20 cellular contexts compared by ENCODE assay signal in genomic region chr7:48847896-48848295, GRCh38.
DNase-seq lines count a peak whose midpoint lies in the region; ATAC-seq, FAIRE-seq and TF ChIP-seq lines count a peak whose summit lies in the region.
"Had no signal": no experiment of that assay in that cellular context is flagged by ENCODE, and none has a peak within 500 bp of the region (broad histone marks: within the 10 kb centered on the region; RNA-seq: fewer than 3 reads in every experiment).

No MANE protein-coding gene starts in this region.

- no peak for TF ChIP-seq POLR2A in spleen (IDR thresholded peaks at IDR 0.05)

- intact Hi-C loops in aorta (cut with DNase I) = no loop called here
- intact Hi-C loops in spleen (cut with DNase I; ENCODE audit: low total_unique reads) = no loop called here

- H3K27ac ChIP-seq in SK-N-SH (ENCODE audit: low read depth in 2 of 2, low read length in 1 of 2) = no peak overlapping the region
- H3K27ac ChIP-seq in astrocyte (ENCODE audit: low read depth, low read length) = no peak overlapping the region
- no peak overlapping the region for H3K27ac ChIP-seq in osteoblast (ENCODE audit: low read depth, low read length)
- H3K27ac ChIP-seq in aorta (ENCODE audit: low read depth in 1 of 2, low read length in 2 of 2) = no peak overlapping the region
- H3K27ac ChIP-seq in spleen = no peak overlapping the region

- H3K4me1 Mint-ChIP-seq in astrocyte (ENCODE audit: low read depth, unreplicated experiment) (no peaks in the 10 kb centered on the region), nephron progenitor cell (no peaks in the 10 kb centered on the region)
- H3K4me1 Mint-ChIP-seq: CD4-positive, CD25-positive, alpha-beta regulatory T cell; CD8-positive, alpha-beta memory T cell; IgD-negative memory B cell had no signal

- no peak overlapping the region for H3K9ac ChIP-seq in SK-N-SH
- no peak overlapping the region for H3K9ac ChIP-seq in astrocyte (ENCODE audit: low read length)

- H3K4me1 ChIP-seq in SK-N-SH (ENCODE audit: control insufficient read depth in 1 of 2, insufficient read depth in 2 of 2, low read depth in 1 of 2, low read length in 1 of 2) (no peaks in the 10 kb centered on the region), astrocyte (ENCODE audit: insufficient read depth, low read length) (no peaks in the 10 kb centered on the region), osteoblast (ENCODE audit: insufficient read depth, low read length) (no peaks in the 10 kb centered on the region), aorta (ENCODE audit: control insufficient read depth in 1 of 2, insufficient read depth in 2 of 2, low read length in 2 of 2) (no peaks in the 10 kb centered on the region), spleen (no peaks in the 10 kb centered on the region)
- H3K4me1 ChIP-seq: BE2C, HAP-1 had no signal

- DNase-seq in SK-N-SH = peak; percentile 33
- DNase-seq in astrocyte (ENCODE audit: low read depth) = no peak
- peak; percentile 15 for DNase-seq in osteoblast (ENCODE audit: insufficient read length, low spot score, missing footprints)
- DNase-seq in aorta = no peak
- DNase-seq in nephron progenitor cell = no peak
- DNase-seq in spleen = no peak
- DNase-seq: ACHN; BE2C; C1 segment of cervical spinal cord; CD4-positive, CD25-positive, alpha-beta regulatory T cell; CD8-positive, alpha-beta memory T cell; COR-L47; DMS79; GF-D8 had no signal

- H3K27ac Mint-ChIP-seq in astrocyte (ENCODE audit: unreplicated experiment) = no peak overlapping the region
- no peak overlapping the region for H3K27ac Mint-ChIP-seq in nephron progenitor cell
- H3K27ac Mint-ChIP-seq: CD4-positive, CD25-positive, alpha-beta regulatory T cell; CD8-positive, alpha-beta memory T cell; IgD-negative memory B cell had no signal

- H3K9me3 ChIP-seq in SK-N-SH = no peaks in the 10 kb centered on the region
- H3K9me3 ChIP-seq in astrocyte (ENCODE audit: insufficient read depth, low read depth, low read length) = no peaks in the 10 kb centered on the region
- H3K9me3 ChIP-seq in osteoblast (ENCODE audit: low read depth, low read length) = no peaks in the 10 kb centered on the region
- H3K9me3 ChIP-seq in aorta (ENCODE audit: control insufficient read depth, low read length) = no peaks in the 10 kb centered on the region
- peaks cover 0 to 3% (median 0%) of the 10 kb centered on the region in 8 donors for H3K9me3 ChIP-seq in spleen
- H3K9me3 ChIP-seq: BE2C, HAP-1 had no signal

- no peaks in the 10 kb centered on the region for H4K20me1 ChIP-seq in SK-N-SH (ENCODE audit: insufficient read depth)
- no peaks in the 10 kb centered on the region for H4K20me1 ChIP-seq in astrocyte (ENCODE audit: insufficient read depth, low read length)
- no peaks in the 10 kb centered on the region for H4K20me1 ChIP-seq in osteoblast (ENCODE audit: insufficient read depth, low read length)

- H3K4me3 ChIP-seq in SK-N-SH (ENCODE audit: low read depth in 2 of 2, low read length in 1 of 2) (no peak overlapping the region), astrocyte (ENCODE audit: insufficient read depth, low read depth, low read length) (no peak overlapping the region), osteoblast (ENCODE audit: insufficient read depth, low read length) (no peak overlapping the region), aorta (ENCODE audit: low read length in 2 of 2) (no peak overlapping the region), spleen (no peak overlapping the region)
- H3K4me3 ChIP-seq: HAP-1 had no signal

- no peaks in the 10 kb centered on the region for H3F3A ChIP-seq in SK-N-SH (replicated peaks; ENCODE audit: insufficient read depth)

- H2AFZ ChIP-seq in SK-N-SH (ENCODE audit: low read depth) (no peak overlapping the region), astrocyte (ENCODE audit: low read depth, low read length) (no peak overlapping the region), osteoblast (ENCODE audit: low read length) (no peak overlapping the region)

- peak; percentile 22 for ATAC-seq in aorta (ENCODE audit: low FRiP score)
- ATAC-seq in GM19351 (IDR thresholded peaks at IDR 0.05; ENCODE audit: unreplicated experiment) = no peak
- ATAC-seq: HepG2 had no signal

- TF ChIP-seq CTCF in SK-N-SH (IDR thresholded peaks at IDR 0.05) = no peak
- no peak for TF ChIP-seq CTCF in astrocyte (IDR thresholded peaks at IDR 0.05; ENCODE audit: insufficient read depth, low read depth, low read length)
- no peak for TF ChIP-seq CTCF in osteoblast (IDR thresholded peaks at IDR 0.05; ENCODE audit: extremely low read depth, low read depth, low read length)
- no peak for TF ChIP-seq CTCF in nephron progenitor cell (IDR thresholded peaks at IDR 0.05)
- no peak for TF ChIP-seq CTCF in spleen (IDR thresholded peaks at IDR 0.05 in 8 of 11, conservative IDR thresholded peaks at IDR 0.05 in 3 of 11)

- H3K36me3 Mint-ChIP-seq in astrocyte (ENCODE audit: low read depth, unreplicated experiment) = no peaks in the 10 kb centered on the region
- peaks cover 4% of the 10 kb centered on the region for H3K36me3 Mint-ChIP-seq in nephron progenitor cell (ENCODE audit: low read depth)
- H3K36me3 Mint-ChIP-seq: CD4-positive, CD25-positive, alpha-beta regulatory T cell; CD8-positive, alpha-beta memory T cell; IgD-negative memory B cell had no signal

- H3K9me3 Mint-ChIP-seq in astrocyte (ENCODE audit: unreplicated experiment) (peaks cover 3% of the 10 kb centered on the region), nephron progenitor cell (peaks cover 6% of the 10 kb centered on the region)

- H3K4me3 Mint-ChIP-seq in astrocyte (ENCODE audit: unreplicated experiment) (no peak overlapping the region), nephron progenitor cell (no peak overlapping the region)
- H3K4me3 Mint-ChIP-seq: CD4-positive, CD25-positive, alpha-beta regulatory T cell; CD8-positive, alpha-beta memory T cell; IgD-negative memory B cell had no signal

- H3K36me3 ChIP-seq in SK-N-SH (replicated peaks in 1 of 2; ENCODE audit: control insufficient read depth in 1 of 2, insufficient read depth in 2 of 2, low read length in 1 of 2) (no peaks in the 10 kb centered on the region), astrocyte (ENCODE audit: insufficient read depth, low read length) (no peaks in the 10 kb centered on the region), osteoblast (ENCODE audit: insufficient read depth, low read length) (no peaks in the 10 kb centered on the region), aorta (ENCODE audit: control insufficient read depth in 1 of 2, insufficient read depth in 2 of 2, low read length in 1 of 2) (no peaks in the 10 kb centered on the region), spleen (no peaks in the 10 kb centered on the region)
- H3K36me3 ChIP-seq: BE2C, HAP-1 had no signal

- TF ChIP-seq RAD21 in SK-N-SH (IDR thresholded peaks at IDR 0.05; ENCODE audit: low read length) = no peak

- H3K4me2 ChIP-seq in SK-N-SH = no peak overlapping the region
- peak overlapping the region; percentile 15 for H3K4me2 ChIP-seq in astrocyte (ENCODE audit: low read length)
- H3K4me2 ChIP-seq in osteoblast (ENCODE audit: insufficient read depth, low read length) = no peak overlapping the region

- no peak for TF ChIP-seq EP300 in SK-N-SH (IDR thresholded peaks at IDR 0.05; ENCODE audit: borderline replicate concordance in 1 of 2, low read depth in 1 of 2, low read length in 1 of 2)

- no peak for FAIRE-seq in astrocyte (lab: Jason Lieb, UNC)
- FAIRE-seq: A204.1, D721Med, HepG2 had no signal

- POLR2A ChIA-PET in SK-N-SH (lab: Yijun Ruan, JAX) = no interaction called here

- H3K9me2 ChIP-seq in SK-N-SH = no peaks in the 10 kb centered on the region

- WGBS in SK-N-SH (ENCODE audit: low lambda C conversion rate) = 19% methylated on average over 41 of the region's 46 CpGs
- WGBS in aorta, 2 donors = 20 to 31% methylated on average over 42 to 46 of the region's 46 CpGs
- WGBS in spleen, 5 donors = 30 to 69% (median 39%) methylated on average over 42 to 46 of the region's 46 CpGs

- H3K27me3 ChIP-seq in SK-N-SH (ENCODE audit: insufficient read depth) (peaks cover 7% of the 10 kb centered on the region; the same call in 1 of the 2 replicates), astrocyte (ENCODE audit: insufficient read depth, low read length) (no peaks in the 10 kb centered on the region), osteoblast (ENCODE audit: insufficient read depth, low read length) (no peaks in the 10 kb centered on the region), aorta (ENCODE audit: control insufficient read depth in 1 of 2, insufficient read depth in 2 of 2, low read length in 1 of 2) (no peaks in the 10 kb centered on the region), spleen (replicated peaks in 1 of 7) (no peaks in the 10 kb centered on the region)
- H3K27me3 ChIP-seq: BE2C had no signal

- CTCF ChIA-PET in SK-N-SH (lab: Yijun Ruan, JAX) = no interaction called here

- H3K27me3 Mint-ChIP-seq in astrocyte (ENCODE audit: low read depth, unreplicated experiment) (no peaks in the 10 kb centered on the region), nephron progenitor cell (ENCODE audit: low read depth, poor library complexity) (no peaks in the 10 kb centered on the region)
- H3K27me3 Mint-ChIP-seq: CD4-positive, CD25-positive, alpha-beta regulatory T cell; CD8-positive, alpha-beta memory T cell; IgD-negative memory B cell had no signal

- H3K79me2 ChIP-seq in SK-N-SH (ENCODE audit: insufficient read depth) (no peaks in the 10 kb centered on the region), astrocyte (ENCODE audit: insufficient read depth, low read length) (no peaks in the 10 kb centered on the region), osteoblast (ENCODE audit: insufficient read depth, low read length) (no peaks in the 10 kb centered on the region)

TF ChIP-seq in SK-N-SH, 30 proteins besides CTCF, POLR2A, EP300 and RAD21 (continues in another document):
- no peak for TF ChIP-seq NFIC (IDR thresholded peaks at IDR 0.05; ENCODE audit: borderline replicate concordance)
- TF ChIP-seq POLR2AphosphoS5 (IDR thresholded peaks at IDR 0.05; ENCODE audit: low read depth, low read length) = no peak
- TF ChIP-seq MEF2A (IDR thresholded peaks at IDR 0.05; ENCODE audit: borderline replicate concordance, low read depth) = no peak
- TF ChIP-seq RXRA (IDR thresholded peaks at IDR 0.05; ENCODE audit: borderline replicate concordance, low read depth) = no peak
- no peak for TF ChIP-seq FOSL2 (IDR thresholded peaks at IDR 0.05; ENCODE audit: borderline replicate concordance, low read depth)
- TF ChIP-seq JUND (IDR thresholded peaks at IDR 0.05) = no peak
- TF ChIP-seq YY1 (IDR thresholded peaks at IDR 0.05; ENCODE audit: low read depth) = no peak
- TF ChIP-seq FOXM1 (IDR thresholded peaks at IDR 0.05; ENCODE audit: low read depth) = no peak
- TF ChIP-seq TAF1 (IDR thresholded peaks at IDR 0.05; ENCODE audit: borderline replicate concordance, low read depth, low read length) = no peak
- no peak for TF ChIP-seq GATA2 (CRISPR knock-in tag; IDR thresholded peaks at IDR 0.05)

Comparison
In these comparisons a context has a peak if more than half of its experiments do, and no peak if none do; other contexts are left out.
1. DNase-seq: peak in SK-N-SH (single experiment) and osteoblast (single experiment); none in astrocyte (single experiment), aorta (0 of 2), nephron progenitor cell (single experiment) and spleen (single experiment).